In genomic region chr2:84969511-84970265, GRCh38 we compare ENCODE assay signal across 8 cellular contexts. TPM values are rescaled to one million over a fixed set of nuclear protein-coding genes. Genes with fewer than 3 reads are reported as not detected.
A peak's percentile ranks its signal among the peaks of the same experiment; 100 is the strongest.
DNase-seq lines count a peak whose midpoint lies in the region; ATAC-seq and TF ChIP-seq lines count a peak whose summit lies in the region.

No MANE protein-coding gene starts in this region.

- H3K9me3 ChIP-seq in DND-41 (ENCODE audit: insufficient read depth, low read length, severe bottlenecking): no peaks in the 10 kb centered on the region
- no peaks in the 10 kb centered on the region for H3K9me3 ChIP-seq in psoas muscle

- DNase-seq in DND-41 (peak; percentile 44), fibroblast of villous mesenchyme (ENCODE audit: low read depth) (peak; percentile 46), psoas muscle (no peak)
- peak; percentile 3 to 10 for DNase-seq in activated T-cell treated with anti-CD3 and anti-CD28 coated beads, Interleukin-2, amount 50 U/mL, for 72 hours

- H3K36me3 ChIP-seq in DND-41 (ENCODE audit: insufficient read depth, low read length) (peaks cover 25% of the 10 kb centered on the region), KMS-11 (ENCODE audit: insufficient read depth) (peaks cover 6% of the 10 kb centered on the region; the same call in 1 of the 2 replicates), psoas muscle (ENCODE audit: insufficient read depth in 1 of 2, low read depth in 1 of 2) (peaks cover 3 to 23% of the 10 kb centered on the region in 2 donors)

- 3 to 4% (median 4%) methylated on average over 11 of the region's 11 CpGs for WGBS in psoas muscle, 3 donors

- H3K4me3 Mint-ChIP-seq in activated T-cell treated with anti-CD3 and anti-CD28 coated beads, Interleukin-2, amount 50 U/mL, for 72 hours: peak overlapping the region; percentile 99 to 100

- H3K4me1 ChIP-seq in DND-41 (ENCODE audit: insufficient read depth, low read length): peaks cover 41% of the 10 kb centered on the region
- H3K4me1 ChIP-seq in KMS-11 (ENCODE audit: low read depth, poor library complexity, severe bottlenecking): peaks cover 30% of the 10 kb centered on the region
- peaks cover 38% of the 10 kb centered on the region for H3K4me1 ChIP-seq in psoas muscle

- H3K9me3 Mint-ChIP-seq in activated T-cell treated with anti-CD3 and anti-CD28 coated beads, Interleukin-2, amount 50 U/mL, for 72 hours: no peaks in the 10 kb centered on the region

- H3K27ac Mint-ChIP-seq in activated T-cell treated with anti-CD3 and anti-CD28 coated beads, Interleukin-2, amount 50 U/mL, for 72 hours: peak overlapping the region; percentile 100

- H3K4me2 ChIP-seq in DND-41 (ENCODE audit: insufficient read depth, low read length) (peak overlapping the region; percentile 77), KMS-11 (peak overlapping the region; percentile 72)

- H3K4me1 Mint-ChIP-seq in activated T-cell treated with anti-CD3 and anti-CD28 coated beads, Interleukin-2, amount 50 U/mL, for 72 hours (ENCODE audit: low read depth): peaks cover 36% of the 10 kb centered on the region

- H3K27me3 Mint-ChIP-seq in activated T-cell treated with anti-CD3 and anti-CD28 coated beads, Interleukin-2, amount 50 U/mL, for 72 hours (ENCODE audit: low read depth): no peaks in the 10 kb centered on the region

- H3K4me3 ChIP-seq in DND-41 (ENCODE audit: low read depth in 1 of 2, low read length in 2 of 2) (peak overlapping the region; percentile 67 to 72), KMS-11 (IDR thresholded peaks at IDR 0.05; ENCODE audit: insufficient read depth, low read depth, low read length) (peak overlapping the region; percentile 92), fibroblast of villous mesenchyme (ENCODE audit: low read depth, low read length) (peak overlapping the region; percentile 88), psoas muscle (peak overlapping the region; percentile 89)

- H3K27ac ChIP-seq in DND-41 (ENCODE audit: low read length) (peak overlapping the region; percentile 89), KMS-11 (peak overlapping the region; percentile 98), psoas muscle (peak overlapping the region; percentile 98)

- H3K79me2 ChIP-seq in DND-41 (ENCODE audit: insufficient read depth, low read length) (peaks cover 75% of the 10 kb centered on the region), KMS-11 (ENCODE audit: insufficient read depth, low read depth) (peaks cover 76% of the 10 kb centered on the region)

- H2AFZ ChIP-seq in DND-41 (ENCODE audit: low read depth, low read length): peak overlapping the region; percentile 77
- peak overlapping the region; percentile 47 for H2AFZ ChIP-seq in KMS-11 (ENCODE audit: low read depth)

- ATAC-seq in DND-41 (ENCODE audit: insufficient read depth, low read depth) (peak; percentile 25; the same call in 1 of the 3 replicates), psoas muscle (peak in 1 of 4 donors; percentile 34), HG03432 (IDR thresholded peaks at IDR 0.05; ENCODE audit: unreplicated experiment) (no peak), GM18511 (IDR thresholded peaks at IDR 0.05; ENCODE audit: unreplicated experiment) (no peak), GM18502 (IDR thresholded peaks at IDR 0.05; ENCODE audit: poor library complexity, unreplicated experiment) (no peak)
- no peak for ATAC-seq in activated T-cell treated with anti-CD3 and anti-CD28 coated beads, Interleukin-2, amount 50 U/mL, for 72 hours (replicated peaks in 1 of 2)

- intact Hi-C loops in psoas muscle (cut with DNase I): loop anchor here (5.0 kb wide), 1 partner anchor 43 kb away; no protein-coding TSS in a partner anchor

- H3K27me3 ChIP-seq in DND-41 (ENCODE audit: insufficient read depth, low read length, poor library complexity) (no peaks in the 10 kb centered on the region), KMS-11 (ENCODE audit: insufficient read depth, low read depth) (no peaks in the 10 kb centered on the region), psoas muscle (ENCODE audit: insufficient read depth in 3 of 3, low read length in 2 of 3) (no peaks in the 10 kb centered on the region)

- H3K36me3 Mint-ChIP-seq in activated T-cell treated with anti-CD3 and anti-CD28 coated beads, Interleukin-2, amount 50 U/mL, for 72 hours (ENCODE audit: insufficient read depth in 2 of 2): peaks cover 13 to 30% of the 10 kb centered on the region in 2 donors

- H3K9ac ChIP-seq in DND-41 (ENCODE audit: low read depth, low read length): peak overlapping the region; percentile 97
- peak overlapping the region; percentile 92 for H3K9ac ChIP-seq in KMS-11

- H4K20me1 ChIP-seq in DND-41 (ENCODE audit: insufficient read depth, low read length) (peaks cover 23% of the 10 kb centered on the region), KMS-11 (ENCODE audit: insufficient read depth) (peaks cover 7% of the 10 kb centered on the region)

- TF ChIP-seq CTCF in DND-41 (IDR thresholded peaks at IDR 0.05; ENCODE audit: borderline replicate concordance, extremely low read depth, low read length, poor library complexity, severe bottlenecking) (no peak), KMS-11 (conservative IDR thresholded peaks at IDR 0.05; ENCODE audit: low read depth, low read length) (no peak; the same call in 1 of the 2 replicates), fibroblast of villous mesenchyme (IDR thresholded peaks at IDR 0.05; ENCODE audit: insufficient read depth, low read depth, low read length) (no peak), psoas muscle (IDR thresholded peaks at IDR 0.05) (no peak)

RNA-seq across cellular contexts. Expression of gene KCMF1, which starts 1.3 kb away (rescaled TPM):
- total RNA-seq in activated T-cell treated with anti-CD3 and anti-CD28 coated beads, Interleukin-2, amount 50 U/mL, for 72 hours: 100 to 1,000 TPM; 115 to 139 TPM
- total RNA-seq in fibroblast of villous mesenchyme (39.6 and 80.3 TPM in 2 replicates), psoas muscle (100 to 1,000 TPM in 3 of 4 donors, 10 to 100 TPM in 1; 89.0 to 197 (median 153) TPM)
- polyA plus RNA-seq in psoas muscle: 100 to 1,000 TPM in 1 of 3 donors, 10 to 100 TPM in 2; 74.6 to 374 (median 97.3) TPM

Comparison
In these comparisons a context has a peak if more than half of its experiments do, and no peak if none do; other contexts are left out.
1. DNase-seq: peak in DND-41 (single experiment), activated T-cell treated with anti-CD3 and anti-CD28 coated beads, Interleukin-2, amount 50 U/mL, for 72 hours (2 of 2) and fibroblast of villous mesenchyme (single experiment); none in psoas muscle (0 of 2).
2. Peak in every context shown above with its lines, with median percentiles within 50 percentile points of each other: H3K27ac ChIP-seq and H3K4me3 ChIP-seq.